18 cellular contexts compared by ENCODE assay signal in the genomic region with DNA sequence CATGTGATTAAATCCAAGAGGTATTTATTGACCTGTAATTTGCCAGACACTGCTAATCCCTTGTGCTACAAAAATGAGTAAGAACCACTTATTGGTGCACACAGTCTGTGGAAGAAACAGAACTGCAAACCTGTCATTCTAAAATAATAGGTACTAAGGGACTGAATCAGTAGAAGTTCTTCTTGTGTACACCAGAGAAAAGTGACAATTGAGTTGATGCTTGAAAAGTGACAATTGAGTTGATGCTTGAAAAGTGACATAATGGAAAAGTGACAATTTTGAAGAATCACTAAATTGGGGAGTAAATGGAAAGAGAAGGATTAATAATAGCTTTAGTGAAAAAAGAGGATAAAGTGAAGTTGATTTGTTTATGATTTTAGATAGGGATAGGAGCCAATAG. TPM values are rescaled to one million over a fixed set of nuclear protein-coding genes. Genes with fewer than 3 reads are reported as not detected.
A peak's percentile ranks its signal among the peaks of the same experiment; 100 is the strongest.
DNase-seq lines count a peak whose midpoint lies in the region; ATAC-seq and TF ChIP-seq lines count a peak whose summit lies in the region.
"Had no signal": no experiment of that assay in that cellular context is flagged by ENCODE, and none has a peak within 500 bp of the region (broad histone marks: within the 10 kb centered on the region; RNA-seq: fewer than 3 reads in every experiment).

No MANE protein-coding gene starts in this region.

- H3K9me3 Mint-ChIP-seq in activated T-cell treated with anti-CD3 and anti-CD28 coated beads, Interleukin-2, amount 50 U/mL, for 72 hours, result no peaks in the 10 kb centered on the region
- H3K9me3 Mint-ChIP-seq in activated T-cell treated with anti-CD3 and anti-CD28 coated beads, Interleukin-2, amount 50 U/mL, for 4 hours, result no peaks in the 10 kb centered on the region
- no peaks in the 10 kb centered on the region for H3K9me3 Mint-ChIP-seq in CD8-positive, alpha-beta memory T cell
- no peaks in the 10 kb centered on the region for H3K9me3 Mint-ChIP-seq in activated T-helper 17 cell treated with anti-CD3 and anti-CD28 coated beads, Interleukin-2, amount 50 U/mL, for 72 hours
- H3K9me3 Mint-ChIP-seq in naive thymus-derived CD4-positive, alpha-beta T cell, result no peaks in the 10 kb centered on the region

- H3K27me3 ChIP-seq in CD8-positive, alpha-beta memory T cell (ENCODE audit: insufficient read depth, low read length, poor library complexity, severe bottlenecking), result no peaks in the 10 kb centered on the region
- H3K27me3 ChIP-seq in naive thymus-derived CD4-positive, alpha-beta T cell (ENCODE audit: control insufficient read depth in 2 of 2, insufficient read depth in 2 of 2, low read length in 2 of 2), result no peaks in the 10 kb centered on the region
- H3K27me3 ChIP-seq: MG63 had no signal

- H3K4me3 Mint-ChIP-seq in activated T-cell treated with anti-CD3 and anti-CD28 coated beads, Interleukin-2, amount 50 U/mL, for 72 hours, result no peak overlapping the region
- H3K4me3 Mint-ChIP-seq in activated T-cell treated with anti-CD3 and anti-CD28 coated beads, Interleukin-2, amount 50 U/mL, for 4 hours, result no peak overlapping the region
- H3K4me3 Mint-ChIP-seq in CD8-positive, alpha-beta memory T cell, result no peak overlapping the region
- no peak overlapping the region for H3K4me3 Mint-ChIP-seq in activated T-helper 17 cell treated with anti-CD3 and anti-CD28 coated beads, Interleukin-2, amount 50 U/mL, for 72 hours
- H3K4me3 Mint-ChIP-seq in naive thymus-derived CD4-positive, alpha-beta T cell, result peak overlapping the region in 1 of 10 donors; percentile 32

- no peak for TF ChIP-seq CTCF in GM10266 (IDR thresholded peaks at IDR 0.05; ENCODE audit: control insufficient read depth, insufficient read depth, low read depth, missing control alignments)

- H3K36me3 ChIP-seq in CD8-positive, alpha-beta memory T cell (ENCODE audit: insufficient read depth, low read length), result peaks cover 50% of the 10 kb centered on the region
- peaks cover 19 to 68% (median 38%) of the 10 kb centered on the region in 3 experiments for H3K36me3 ChIP-seq in naive thymus-derived CD4-positive, alpha-beta T cell (ENCODE audit: control insufficient read depth in 2 of 3, insufficient read depth in 3 of 3, low read length in 3 of 3)

- no peak for ATAC-seq in activated T-cell treated with anti-CD3 and anti-CD28 coated beads, Interleukin-2, amount 50 U/mL, for 72 hours (replicated peaks in 1 of 2)
- ATAC-seq in activated T-cell treated with anti-CD3 and anti-CD28 coated beads, Interleukin-2, amount 50 U/mL, for 4 hours, result no peak
- no peak for ATAC-seq in activated T-helper 17 cell treated with anti-CD3 and anti-CD28 coated beads, Interleukin-2, amount 50 U/mL, for 72 hours (replicated peaks)
- no peak for ATAC-seq in naive thymus-derived CD4-positive, alpha-beta T cell
- ATAC-seq: A549 had no signal

- intact Hi-C loops in naive thymus-derived CD4-positive, alpha-beta T cell (cut with micrococcal nuclease), result no loop called here

- CTCF ChIA-PET in CD8-positive, alpha-beta memory T cell (lab: Charles Lee), result no interaction called here
- CTCF ChIA-PET in naive thymus-derived CD4-positive, alpha-beta T cell (lab: Charles Lee), result interaction anchor here (1.1 kb wide), 1 partner anchor 13 kb away, joined by 3 read pairs; no protein-coding TSS in a partner anchor

- POLR2A ChIA-PET in CD8-positive, alpha-beta memory T cell (lab: Charles Lee), result no interaction called here
- POLR2A ChIA-PET in naive thymus-derived CD4-positive, alpha-beta T cell (lab: Charles Lee), result no interaction called here

- H3K4me1 ChIP-seq in CD8-positive, alpha-beta memory T cell (ENCODE audit: insufficient read depth, low read length), result no peaks in the 10 kb centered on the region
- no peaks in the 10 kb centered on the region for H3K4me1 ChIP-seq in naive thymus-derived CD4-positive, alpha-beta T cell (ENCODE audit: control insufficient read depth in 2 of 2, insufficient read depth in 2 of 2, low read length in 2 of 2)

- H3K27ac ChIP-seq in CD8-positive, alpha-beta memory T cell (ENCODE audit: low read depth, low read length), result no peak overlapping the region
- no peak overlapping the region for H3K27ac ChIP-seq in naive thymus-derived CD4-positive, alpha-beta T cell (ENCODE audit: low read depth, low read length)
- H3K27ac ChIP-seq: A549 had no signal

- no peaks in the 10 kb centered on the region for H3K9me3 ChIP-seq in CD8-positive, alpha-beta memory T cell (ENCODE audit: low read length)
- no peaks in the 10 kb centered on the region for H3K9me3 ChIP-seq in naive thymus-derived CD4-positive, alpha-beta T cell (ENCODE audit: control insufficient read depth in 2 of 3, low read length in 3 of 3)
- H3K9me3 ChIP-seq: A549, MG63 had no signal

- DNase-seq in activated T-cell treated with anti-CD3 and anti-CD28 coated beads, Interleukin-2, amount 50 U/mL, for 72 hours, result no peak
- DNase-seq in activated T-cell treated with anti-CD3 and anti-CD28 coated beads, Interleukin-2, amount 50 U/mL, for 4 hours, result no peak
- DNase-seq in CD8-positive, alpha-beta memory T cell, result no peak
- no peak for DNase-seq in naive thymus-derived CD4-positive, alpha-beta T cell
- no peak for DNase-seq in GM10266 (ENCODE audit: extremely low spot score)
- DNase-seq in NAMALWA (ENCODE audit: low spot score), result no peak
- no peak for DNase-seq in activated CD4-positive, alpha-beta T cell treated with anti-CD3 and anti-CD28 coated beads, Interleukin-2, amount 50 U/mL, for 48 hours
- DNase-seq: C1 segment of cervical spinal cord; EL; H7; MG63; NCI-H1092 treated with DMSO at 0.1 percent for 48 hours; NCI-H69; NK-92 treated with Interleukin-12 subunit alpha and Interleukin-12 subunit beta, amount 100 ng/mL, for 24 hours; OCI-M1; RPMI8226 had no signal

- H3K4me3 ChIP-seq in CD8-positive, alpha-beta memory T cell (ENCODE audit: low read length), result no peak overlapping the region
- no peak overlapping the region for H3K4me3 ChIP-seq in naive thymus-derived CD4-positive, alpha-beta T cell (ENCODE audit: low read length)
- H3K4me3 ChIP-seq: A549, MG63 had no signal

- peaks cover 6 to 39% of the 10 kb centered on the region in 2 donors for H3K36me3 Mint-ChIP-seq in activated T-cell treated with anti-CD3 and anti-CD28 coated beads, Interleukin-2, amount 50 U/mL, for 72 hours (ENCODE audit: insufficient read depth in 2 of 2)
- H3K36me3 Mint-ChIP-seq in activated T-cell treated with anti-CD3 and anti-CD28 coated beads, Interleukin-2, amount 50 U/mL, for 4 hours (ENCODE audit: insufficient read depth), result peaks cover 37% of the 10 kb centered on the region
- peaks cover 11 to 87% (median 34%) of the 10 kb centered on the region in 3 donors for H3K36me3 Mint-ChIP-seq in CD8-positive, alpha-beta memory T cell
- H3K36me3 Mint-ChIP-seq in activated T-helper 17 cell treated with anti-CD3 and anti-CD28 coated beads, Interleukin-2, amount 50 U/mL, for 72 hours (ENCODE audit: low read depth), result peaks cover 100% of the 10 kb centered on the region
- peaks cover 21 to 67% (median 35%) of the 10 kb centered on the region in 5 donors for H3K36me3 Mint-ChIP-seq in naive thymus-derived CD4-positive, alpha-beta T cell

- no peaks in the 10 kb centered on the region for H3K4me1 Mint-ChIP-seq in activated T-cell treated with anti-CD3 and anti-CD28 coated beads, Interleukin-2, amount 50 U/mL, for 72 hours (ENCODE audit: low read depth)
- no peaks in the 10 kb centered on the region for H3K4me1 Mint-ChIP-seq in activated T-cell treated with anti-CD3 and anti-CD28 coated beads, Interleukin-2, amount 50 U/mL, for 4 hours (ENCODE audit: low read depth)
- no peaks in the 10 kb centered on the region for H3K4me1 Mint-ChIP-seq in CD8-positive, alpha-beta memory T cell
- no peaks in the 10 kb centered on the region for H3K4me1 Mint-ChIP-seq in activated T-helper 17 cell treated with anti-CD3 and anti-CD28 coated beads, Interleukin-2, amount 50 U/mL, for 72 hours
- peaks cover 0 to 2% (median 0%) of the 10 kb centered on the region in 7 donors for H3K4me1 Mint-ChIP-seq in naive thymus-derived CD4-positive, alpha-beta T cell

- peak overlapping the region; percentile 85 for H3K27ac Mint-ChIP-seq in activated T-cell treated with anti-CD3 and anti-CD28 coated beads, Interleukin-2, amount 50 U/mL, for 72 hours
- peak overlapping the region in 5 of 8 donors; percentile 13 to 88 (median 20) for H3K27ac Mint-ChIP-seq in CD8-positive, alpha-beta memory T cell
- peak overlapping the region; percentile 36 for H3K27ac Mint-ChIP-seq in activated T-helper 17 cell treated with anti-CD3 and anti-CD28 coated beads, Interleukin-2, amount 50 U/mL, for 72 hours
- peak overlapping the region in 6 of 9 donors; percentile 16 to 85 (median 60) for H3K27ac Mint-ChIP-seq in naive thymus-derived CD4-positive, alpha-beta T cell

- H3K27me3 Mint-ChIP-seq in activated T-cell treated with anti-CD3 and anti-CD28 coated beads, Interleukin-2, amount 50 U/mL, for 72 hours (ENCODE audit: low read depth), result no peaks in the 10 kb centered on the region
- no peaks in the 10 kb centered on the region for H3K27me3 Mint-ChIP-seq in activated T-cell treated with anti-CD3 and anti-CD28 coated beads, Interleukin-2, amount 50 U/mL, for 4 hours (ENCODE audit: low read depth)
- H3K27me3 Mint-ChIP-seq in CD8-positive, alpha-beta memory T cell, result no peaks in the 10 kb centered on the region
- no peaks in the 10 kb centered on the region for H3K27me3 Mint-ChIP-seq in activated T-helper 17 cell treated with anti-CD3 and anti-CD28 coated beads, Interleukin-2, amount 50 U/mL, for 72 hours
- H3K27me3 Mint-ChIP-seq in naive thymus-derived CD4-positive, alpha-beta T cell, result no peaks in the 10 kb centered on the region

RNA-seq across cellular contexts. Expression of gene DKK3, which starts 56.4 kb away (rescaled TPM):
- under 1 TPM in 1 of 2 donors, not detected in 1; 0.19 TPM for total RNA-seq in activated T-cell treated with anti-CD3 and anti-CD28 coated beads, Interleukin-2, amount 50 U/mL, for 72 hours
- under 1 TPM; 0.34 to 0.51 (median 0.35) TPM for total RNA-seq in activated T-cell treated with anti-CD3 and anti-CD28 coated beads, Interleukin-2, amount 50 U/mL, for 4 hours
- 1 to 10 TPM; 2.4 to 2.7 TPM for total RNA-seq in CD8-positive, alpha-beta memory T cell
- 20.4 TPM for polyA plus RNA-seq in CD8-positive, alpha-beta memory T cell
- total RNA-seq in activated T-helper 17 cell treated with anti-CD3 and anti-CD28 coated beads, Interleukin-2, amount 50 U/mL, for 72 hours, result not detected
- 1 to 10 TPM in 1 of 5 experiments, under 1 TPM in 1, not detected in 3; 0.32 to 1.4 TPM for total RNA-seq in naive thymus-derived CD4-positive, alpha-beta T cell
- under 1 TPM in 1 of 2 donors, not detected in 1; 0.38 TPM for polyA plus RNA-seq in naive thymus-derived CD4-positive, alpha-beta T cell

Comparison
In these comparisons a context has a peak if more than half of its experiments do, and no peak if none do; other contexts are left out.
1. H3K27ac Mint-ChIP-seq: peak in every context shown above with its lines; median percentile 85 in activated T-cell treated with anti-CD3 and anti-CD28 coated beads, Interleukin-2, amount 50 U/mL, for 72 hours; 60 in naive thymus-derived CD4-positive, alpha-beta T cell; 36 in activated T-helper 17 cell treated with anti-CD3 and anti-CD28 coated beads, Interleukin-2, amount 50 U/mL, for 72 hours; 20 in CD8-positive, alpha-beta memory T cell.